20 cellular contexts compared by ENCODE assay signal in the genomic region with DNA sequence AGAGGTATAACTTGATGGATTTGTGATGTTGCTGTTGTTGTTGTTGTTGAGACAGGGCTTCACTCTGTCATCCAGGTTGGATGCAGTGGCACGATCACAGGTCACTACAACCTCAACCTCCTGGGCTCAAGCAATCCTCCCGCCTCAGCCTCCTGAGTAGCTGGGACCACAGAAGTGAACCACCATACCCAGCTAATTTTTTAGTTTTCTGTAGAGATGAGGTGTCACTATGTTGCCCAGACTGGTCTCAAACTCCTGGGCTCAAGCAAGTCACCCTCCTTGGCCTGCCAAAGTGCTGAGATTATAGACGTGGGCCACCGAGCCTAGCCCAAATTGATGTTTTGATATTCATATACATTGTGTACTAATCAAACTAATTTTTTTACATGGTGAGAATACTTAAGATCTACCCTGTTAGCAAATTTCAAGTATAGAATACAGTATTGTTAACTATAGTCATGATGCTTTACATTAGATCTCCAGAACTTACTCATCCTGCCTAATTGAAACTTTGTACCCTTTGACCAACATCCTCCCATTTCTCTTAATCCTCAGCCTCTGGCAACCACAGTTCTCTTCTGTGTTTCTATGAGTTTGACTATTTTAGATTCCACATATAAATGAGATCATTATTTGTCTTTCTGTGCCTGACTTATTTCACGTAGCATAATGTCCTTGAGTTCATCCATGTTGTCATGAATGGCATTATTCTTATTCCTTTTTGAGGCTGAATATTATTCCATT. TPM values are rescaled to one million over a fixed set of nuclear protein-coding genes. Genes with fewer than 3 reads are reported as not detected.
DNase-seq lines count a peak whose midpoint lies in the region; ATAC-seq and TF ChIP-seq lines count a peak whose summit lies in the region.
"Had no signal": no experiment of that assay in that cellular context is flagged by ENCODE, and none has a peak within 500 bp of the region (broad histone marks: within the 10 kb centered on the region; RNA-seq: fewer than 3 reads in every experiment).

No MANE protein-coding gene starts in this region.

- DNase-seq in left ventricle myocardium inferior: no peak
- no peak for DNase-seq in heart left ventricle
- no peak for DNase-seq in tibial artery
- no peak for DNase-seq in SKM-1 (lab: John Stamatoyannopoulos, UW; ENCODE audit: unreplicated experiment)
- no peak for DNase-seq in UCSD-AML1 (lab: John Stamatoyannopoulos, UW; ENCODE audit: unreplicated experiment)
- no peak for DNase-seq in right atrium auricular region (ENCODE audit: low spot score)
- DNase-seq: activated CD4-positive, alpha-beta T cell treated with anti-CD3 and anti-CD28 coated beads, Interleukin-2, amount 50 U/mL, for 1 hour; activated T-cell treated with anti-CD3 and anti-CD28 coated beads, Interleukin-2, amount 50 U/mL, for 24 hours; CD4-positive, alpha-beta memory T cell; DND-41; lower lobe of right lung; naive B cell; NCI-H1048; NCI-H2107; stimulated activated CD4-positive, alpha-beta T cell treated with anti-CD3 and anti-CD28 coated beads, Interleukin-15, amount 100 ng/mL, for 24 hours; stomach had no signal

- TF ChIP-seq POLR2A in heart left ventricle (IDR thresholded peaks at IDR 0.05): no peak

- H3K9me3 ChIP-seq in left ventricle myocardium inferior (replicated peaks): no peaks in the 10 kb centered on the region
- H3K9me3 ChIP-seq in heart left ventricle: no peaks in the 10 kb centered on the region
- H3K9me3 ChIP-seq in esophagus (ENCODE audit: control insufficient read depth in 2 of 2, insufficient read depth in 1 of 2, low read depth in 1 of 2, low read length in 1 of 2): no peaks in the 10 kb centered on the region
- H3K9me3 ChIP-seq in tibial artery: no peaks in the 10 kb centered on the region
- no peaks in the 10 kb centered on the region for H3K9me3 ChIP-seq in right atrium auricular region
- H3K9me3 ChIP-seq: lower lobe of right lung, stomach had no signal

- no peak for TF ChIP-seq CTCF in left ventricle myocardium inferior (IDR thresholded peaks at IDR 0.05; ENCODE audit: borderline replicate concordance)
- TF ChIP-seq CTCF in heart left ventricle (IDR thresholded peaks at IDR 0.05): no peak
- no peak for TF ChIP-seq CTCF in tibial artery (IDR thresholded peaks at IDR 0.05)
- TF ChIP-seq CTCF in right atrium auricular region (IDR thresholded peaks at IDR 0.05): no peak

- H3K27me3 ChIP-seq in left ventricle myocardium inferior (ENCODE audit: low read depth): no peaks in the 10 kb centered on the region
- H3K27me3 ChIP-seq in heart left ventricle: no peaks in the 10 kb centered on the region
- H3K27me3 ChIP-seq in esophagus (ENCODE audit: control insufficient read depth in 1 of 2, insufficient read depth in 2 of 2, low read length in 2 of 2): no peaks in the 10 kb centered on the region
- no peaks in the 10 kb centered on the region for H3K27me3 ChIP-seq in tibial artery
- H3K27me3 ChIP-seq in right atrium auricular region: no peaks in the 10 kb centered on the region
- H3K27me3 ChIP-seq: stomach had no signal

- H3K27ac ChIP-seq in left ventricle myocardium inferior (replicated peaks) (peak overlapping the region; percentile 57), heart left ventricle (peak overlapping the region in 4 of 12 donors; percentile 31 to 44 (median 34)), esophagus (ENCODE audit: low read depth in 2 of 2, low read length in 1 of 2) (peak overlapping the region; percentile 51 to 57), tibial artery (peak overlapping the region; percentile 74), right atrium auricular region (peak overlapping the region in 1 of 2 donors; percentile 43)
- H3K27ac ChIP-seq: SK-N-MC had no signal

- H3K36me3 ChIP-seq in left ventricle myocardium inferior: peaks cover 7% of the 10 kb centered on the region
- peaks cover 0 to 25% (median 15%) of the 10 kb centered on the region in 9 donors for H3K36me3 ChIP-seq in heart left ventricle
- peaks cover 0 to 4% of the 10 kb centered on the region in 2 donors for H3K36me3 ChIP-seq in esophagus (ENCODE audit: control insufficient read depth in 2 of 2, insufficient read depth in 2 of 2, low read length in 1 of 2)
- peaks cover 0 to 3% (median 0%) of the 10 kb centered on the region in 3 donors for H3K36me3 ChIP-seq in tibial artery
- H3K36me3 ChIP-seq in right atrium auricular region: peaks cover 13% of the 10 kb centered on the region
- H3K36me3 ChIP-seq: lower lobe of right lung had no signal

- H3K4me1 ChIP-seq in left ventricle myocardium inferior (peaks cover 84% of the 10 kb centered on the region), heart left ventricle (peaks cover 0 to 83% (median 42%) of the 10 kb centered on the region in 12 donors), esophagus (ENCODE audit: control insufficient read depth in 2 of 2, insufficient read depth in 2 of 2, low read length in 1 of 2) (peaks cover 0 to 5% of the 10 kb centered on the region in 2 donors), tibial artery (peaks cover 0 to 100% (median 61%) of the 10 kb centered on the region in 4 donors), right atrium auricular region (peaks cover 0 to 68% of the 10 kb centered on the region in 2 donors)

- no peak for ATAC-seq in heart left ventricle
- peak; percentile 70 for ATAC-seq in HG02870 (IDR thresholded peaks at IDR 0.05; ENCODE audit: unreplicated experiment)
- ATAC-seq: HCT116, lower lobe of right lung had no signal

- H3K4me3 ChIP-seq in left ventricle myocardium inferior (no peak overlapping the region), heart left ventricle (no peak overlapping the region), esophagus (ENCODE audit: low read depth in 1 of 2, low read length in 2 of 2) (no peak overlapping the region), tibial artery (no peak overlapping the region), right atrium auricular region (no peak overlapping the region)
- H3K4me3 ChIP-seq: lower lobe of right lung, SK-N-MC, stomach had no signal

- WGBS in heart left ventricle, 4 donors: 88 to 96% (median 94%) methylated on average over 5 of the region's 5 CpGs
- WGBS in esophagus, 2 donors: 70 to 78% methylated on average over 5 of the region's 5 CpGs

- intact Hi-C loops in left ventricle myocardium inferior (cut with micrococcal nuclease): no loop called here
- intact Hi-C loops in heart left ventricle (cut with DNase I): loop anchor here in 1 of 10 donors (5.0 kb wide), 1 partner anchor 37 kb away; no protein-coding TSS in a partner anchor
- intact Hi-C loops in tibial artery (cut with DNase I; ENCODE audit: low total_unique reads): no loop called here

RNA-seq across cellular contexts. Expression of gene LMCD1, which starts 23.2 kb away (rescaled TPM):
- 72.9 TPM for total RNA-seq in left ventricle myocardium inferior
- 100 to 1,000 TPM in 1 of 9 donors, 10 to 100 TPM in 8; 36.8 to 382 (median 54.6) TPM for total RNA-seq in heart left ventricle
- polyA plus RNA-seq in heart left ventricle: 100 to 1,000 TPM in 1 of 2 donors, 10 to 100 TPM in 1; 34.9 to 661 TPM
- 10 to 100 TPM; 17.2 to 21.2 TPM for polyA plus RNA-seq in esophagus
- total RNA-seq in right atrium auricular region: 10 to 100 TPM; 73.5 to 79.0 TPM
